18 cellular contexts compared by ENCODE assay signal in the genomic region with DNA sequence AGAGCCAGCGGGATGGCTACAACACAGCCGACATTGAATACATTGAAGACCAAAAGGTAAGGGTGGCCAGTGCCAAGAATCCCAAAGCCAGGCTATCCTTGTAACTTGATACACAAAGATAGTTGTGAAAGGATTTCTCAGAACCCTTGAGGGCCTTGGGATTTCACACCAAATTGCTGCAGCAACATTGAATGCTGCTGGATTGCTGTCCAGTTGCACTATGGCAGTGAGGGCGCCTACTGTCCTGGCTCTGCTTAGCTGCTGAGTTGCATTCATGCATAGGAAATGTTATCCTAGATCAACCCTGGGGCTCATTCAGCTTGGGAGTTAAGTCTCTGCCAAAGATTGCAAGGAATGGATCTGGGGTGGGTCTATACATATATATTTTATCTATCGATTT. TPM values are rescaled to one million over a fixed set of nuclear protein-coding genes. Genes with fewer than 3 reads are reported as not detected.
DNase-seq lines count a peak whose midpoint lies in the region; ATAC-seq and TF ChIP-seq lines count a peak whose summit lies in the region.
"Had no signal": no experiment of that assay in that cellular context is flagged by ENCODE, and none has a peak within 500 bp of the region (broad histone marks: within the 10 kb centered on the region; RNA-seq: fewer than 3 reads in every experiment).

No MANE protein-coding gene starts in this region.

- CTCF ChIA-PET in Panc1 (lab: Charles Lee) = interaction anchor here (0.6 kb wide), 1 partner anchor 366 kb away, joined by 4 read pairs; no protein-coding TSS in a partner anchor

- H3K9me3 ChIP-seq in Karpas-422 (ENCODE audit: low read length) (peaks cover 12% of the 10 kb centered on the region), Panc1 (ENCODE audit: control insufficient read depth, insufficient read depth, low read depth, low read length) (peaks cover 17% of the 10 kb centered on the region; the same call in 1 of the 2 replicates), adipocyte (ENCODE audit: control insufficient read depth, low read length) (peaks cover 11% of the 10 kb centered on the region), Peyer's patch (no peaks in the 10 kb centered on the region)
- H3K9me3 ChIP-seq: HAP-1 had no signal

- peak overlapping the region; percentile 9 for H3K4me2 ChIP-seq in Karpas-422 (ENCODE audit: low read depth, low read length, poor library complexity, severe bottlenecking)

- H3K9me2 ChIP-seq in Karpas-422 (replicated peaks; ENCODE audit: insufficient read depth, low read length) = no peaks in the 10 kb centered on the region

- no peaks in the 10 kb centered on the region for H3K79me2 ChIP-seq in Karpas-422 (ENCODE audit: low read length)

- H3K9ac ChIP-seq in Karpas-422 (ENCODE audit: low read length) (peak overlapping the region; percentile 57; the same call in 1 of the 2 replicates), adipocyte (ENCODE audit: low read length) (no peak overlapping the region)

- H3K27me3 ChIP-seq in Karpas-422 (ENCODE audit: low read length) (no peaks in the 10 kb centered on the region), Panc1 (ENCODE audit: control insufficient read depth, insufficient read depth, low read length) (no peaks in the 10 kb centered on the region), adipocyte (replicated peaks; ENCODE audit: control insufficient read depth, insufficient read depth, low read length) (peaks cover 12% of the 10 kb centered on the region), Peyer's patch (no peaks in the 10 kb centered on the region)

- no peak for TF ChIP-seq CTCF in Panc1 (IDR thresholded peaks at IDR 0.05)
- no peak for TF ChIP-seq CTCF in Peyer's patch (IDR thresholded peaks at IDR 0.05)

- H2AFZ ChIP-seq in Karpas-422 (ENCODE audit: low read length) = no peak overlapping the region

- intact Hi-C loops in Panc1 (cut with micrococcal nuclease; ENCODE audit: unreplicated experiment) = no loop called here

- H4K20me1 ChIP-seq in Karpas-422 (ENCODE audit: insufficient read depth, low read depth, low read length) = no peaks in the 10 kb centered on the region

- no peak for DNase-seq in Karpas-422
- no peak for DNase-seq in Panc1 (ENCODE audit: low read depth, low spot score)
- DNase-seq in adipocyte (ENCODE audit: low read depth) = peak; percentile 1
- no peak for DNase-seq in activated CD4-positive, CD25-positive, alpha-beta regulatory T cell (lab: John Stamatoyannopoulos, UW)
- DNase-seq in Peyer's patch = no peak
- DNase-seq in central memory CD4-positive, alpha-beta T cell = no peak
- DNase-seq: C1 segment of cervical spinal cord; Calu3; CD4-positive, alpha-beta memory T cell; COR-L47; DMS53; DMS79 treated with DMSO at 0.1 percent for 48 hours; GOT3 had no signal

- ATAC-seq in Panc1 = no peak

- in situ Hi-C loops in Panc1 (cut with HindIII; ENCODE audit: low pct_unique_long_range_greater_than_20kb, low sequenced_read_pairs) = no loop called here

- no TSS peak for BruUV-seq in Panc1 (replicated peaks; lab: Mats Ljungman, UMichigan)

- H3K4me1 ChIP-seq in Karpas-422 (ENCODE audit: low read length) (peaks cover 84% of the 10 kb centered on the region), Panc1 (ENCODE audit: control insufficient read depth, insufficient read depth, low read length) (peaks cover 22% of the 10 kb centered on the region), adipocyte (ENCODE audit: control insufficient read depth, insufficient read depth, low read length) (no peaks in the 10 kb centered on the region), Peyer's patch (no peaks in the 10 kb centered on the region)
- H3K4me1 ChIP-seq: HAP-1 had no signal

- no peak for TF ChIP-seq POLR2A in Peyer's patch (IDR thresholded peaks at IDR 0.05)

- H3K27ac ChIP-seq in Karpas-422 (ENCODE audit: low read length) = peak overlapping the region; percentile 95
- H3K27ac ChIP-seq in Panc1 (ENCODE audit: low read length) = peak overlapping the region; percentile 57
- no peak overlapping the region for H3K27ac ChIP-seq in Peyer's patch

- no peak overlapping the region for H3K4me3 ChIP-seq in Karpas-422 (ENCODE audit: low read length)
- H3K4me3 ChIP-seq in Panc1 (ENCODE audit: low read depth in 2 of 2, low read length in 2 of 2) = no peak overlapping the region
- H3K4me3 ChIP-seq in adipocyte (ENCODE audit: low read length) = no peak overlapping the region
- no peak overlapping the region for H3K4me3 ChIP-seq in Peyer's patch
- H3K4me3 ChIP-seq: HAP-1 had no signal

- POLR2A ChIA-PET in Panc1 (lab: Charles Lee) = no interaction called here

- H3K36me3 ChIP-seq in Karpas-422 (ENCODE audit: insufficient read depth, low read length) (peaks cover 19% of the 10 kb centered on the region), Panc1 (ENCODE audit: control insufficient read depth, insufficient read depth, low read length) (no peaks in the 10 kb centered on the region; the same call in 1 of the 2 replicates), adipocyte (ENCODE audit: control insufficient read depth, insufficient read depth, low read length, severe bottlenecking) (peaks cover 18% of the 10 kb centered on the region), Peyer's patch (peaks cover 0 to 19% (median 0%) of the 10 kb centered on the region in 3 donors)
- H3K36me3 ChIP-seq: HAP-1 had no signal

RNA-seq across cellular contexts. Expression of a gene that starts 38.7 kb away (rescaled TPM):
- 5.4 and 6.3 TPM in 2 replicates for total RNA-seq in Karpas-422 (2014; rRNA removed; shearing (Covaris generic); ENCODE audit: low replicate concordance)
- total RNA-seq in Panc1 (2021; ENCODE audit: unreplicated experiment) (13.1 TPM), Peyer's patch (10 to 100 TPM in 1 of 4 donors, 1 to 10 TPM in 3; 5.0 to 10.7 (median 6.6) TPM)
- polyA plus RNA-seq in Panc1 (2012; ENCODE audit: insufficient read length) = 6.4 TPM
- polyA plus RNA-seq: BJ had no signal

RNA-seq across cellular contexts. Expression of a gene that starts 59.6 kb away (rescaled TPM):
- not detected in 2 replicates for total RNA-seq in Karpas-422 (2014; rRNA removed; shearing (Covaris generic); ENCODE audit: low replicate concordance)
- not detected for total RNA-seq in Panc1 (2021; ENCODE audit: unreplicated experiment)
- polyA plus RNA-seq in Panc1 (2012; ENCODE audit: insufficient read length) = not detected
- total RNA-seq in Peyer's patch = not detected
- total RNA-seq: A172; A673; Calu3; CD4-positive, alpha-beta memory T cell; Daoy had no signal
- polyA plus RNA-seq: BJ; CD4-positive, alpha-beta memory T cell had no signal

Comparison
In these comparisons a context has a peak if more than half of its experiments do, and no peak if none do; other contexts are left out.
1. H3K27ac ChIP-seq: peak in Karpas-422 (single experiment) and Panc1 (single experiment); none in Peyer's patch (0 of 4).